Comparison of ENCODE assay signal across 2 cellular contexts in genomic region chr12:6469092-6469491, GRCh38.
TF ChIP-seq lines count a peak whose summit lies in the region.

No MANE protein-coding gene starts in this region.

TF ChIP-seq in A549, 52 proteins besides CTCF, POLR2A, EP300 and RAD21:
- TF ChIP-seq E2F6 (IDR thresholded peaks at IDR 0.05; ENCODE audit: borderline replicate concordance, low read depth) (no peak), HEYL (CRISPR knock-in tag; IDR thresholded peaks at IDR 0.05) (no peak), FOSB (CRISPR knock-in tag; IDR thresholded peaks at IDR 0.05) (no peak), CBX2 (IDR thresholded peaks at IDR 0.05; ENCODE audit: borderline replicate concordance, low read depth) (no peak), ZFP36 (IDR thresholded peaks at IDR 0.05; ENCODE audit: borderline replicate concordance, partially characterized antibody) (no peak), PBX3 (IDR thresholded peaks at IDR 0.05) (no peak), HES2 (IDR thresholded peaks at IDR 0.05) (no peak), HMGXB4 (CRISPR knock-in tag; IDR thresholded peaks at IDR 0.05; ENCODE audit: borderline replicate concordance) (no peak)

TF ChIP-seq in GM23338, 12 proteins besides CTCF, POLR2A, EP300 and RAD21:
- TF ChIP-seq ETS1 (IDR thresholded peaks at IDR 0.05) (no peak), ZNF331 (CRISPR knock-in tag; IDR thresholded peaks at IDR 0.05; ENCODE audit: low read depth) (no peak), STAT1 (IDR thresholded peaks at IDR 0.05; ENCODE audit: unreplicated experiment) (no peak), EZH2 (IDR thresholded peaks at IDR 0.05; ENCODE audit: low read depth, unreplicated experiment) (no peak), POLR2AphosphoS5 (IDR thresholded peaks at IDR 0.05; ENCODE audit: low read depth) (no peak), JUNB (IDR thresholded peaks at IDR 0.05; ENCODE audit: unreplicated experiment) (no peak), NANOG (IDR thresholded peaks at IDR 0.05; ENCODE audit: borderline replicate concordance) (no peak), CREB1 (CRISPR knock-in tag; IDR thresholded peaks at IDR 0.05; ENCODE audit: low read depth) (no peak)
